Comparison of ENCODE assay signal across 25 cellular contexts in genomic region chr14:71885301-71885700, GRCh38. TPM values are rescaled to one million over a fixed set of nuclear protein-coding genes. Genes with fewer than 3 reads are reported as not detected.
"Had no signal": no experiment of that assay in that cellular context is flagged by ENCODE, and none has a peak within 500 bp of the region (broad histone marks: within the 10 kb centered on the region; RNA-seq: fewer than 3 reads in every experiment).

No MANE protein-coding gene starts in this region.

- H3K27ac Mint-ChIP-seq: activated CD4-positive, alpha-beta T cell treated with anti-CD3 and anti-CD28 coated beads, Interleukin-2, amount 10 ng/mL, durations not matched to agents 24 days and 14 days; activated CD8-positive, alpha-beta memory T cell treated with anti-CD3 and anti-CD28 coated beads, Interleukin-2, amount 10 ng/mL, durations not matched to agents 7 days and 5 days; activated naive CD4-positive, alpha-beta T cell treated with anti-CD3 and anti-CD28 coated beads, Interleukin-2, amount 50 U/mL, for 24 hours; activated T-cell treated with anti-CD3 and anti-CD28 coated beads, Interleukin-2, amount 50 U/mL, for 24 hours; activated T-helper 1 cell treated with anti-CD3 and anti-CD28 coated beads, Interleukin-12 subunit alpha, Interleukin-12 subunit beta, Interleukin-2, Interleukin-4 antibody, amounts not matched to agents 30 ng/mL and 10 ng/mL and 1 ng/mL, durations not matched to agents 14 hours and 24 hours and 36 hours; brain; T-helper 1 cell treated with Interleukin-12 subunit alpha and Interleukin-12 subunit beta and Interleukin-4 antibody, amounts not matched to agents 30 μg/mL and 1 μg/mL, for 36 hours had no signal

- H3K4me3 ChIP-seq: ascending aorta, K562, PC-9 had no signal

- H3K27ac ChIP-seq: ascending aorta, PC-9 had no signal

- H3K4me3 Mint-ChIP-seq: activated CD4-positive, alpha-beta T cell treated with anti-CD3 and anti-CD28 coated beads, Interleukin-2, amount 10 ng/mL, durations not matched to agents 24 days and 14 days; activated CD8-positive, alpha-beta memory T cell treated with anti-CD3 and anti-CD28 coated beads, Interleukin-2, amount 10 ng/mL, durations not matched to agents 7 days and 5 days; activated naive CD4-positive, alpha-beta T cell treated with anti-CD3 and anti-CD28 coated beads, Interleukin-2, amount 50 U/mL, for 24 hours; activated T-cell treated with anti-CD3 and anti-CD28 coated beads, Interleukin-2, amount 50 U/mL, for 24 hours; activated T-helper 1 cell treated with anti-CD3 and anti-CD28 coated beads, Interleukin-12 subunit alpha, Interleukin-12 subunit beta, Interleukin-2, Interleukin-4 antibody, amounts not matched to agents 30 ng/mL and 10 ng/mL and 1 ng/mL, durations not matched to agents 14 hours and 24 hours and 36 hours; brain; T-helper 1 cell treated with Interleukin-12 subunit alpha and Interleukin-12 subunit beta and Interleukin-4 antibody, amounts not matched to agents 30 μg/mL and 1 μg/mL, for 36 hours had no signal

- DNase-seq: activated CD4-positive, alpha-beta T cell treated with anti-CD3 and anti-CD28 coated beads for 1 hour; activated CD4-positive, alpha-beta T cell treated with anti-CD3 and anti-CD28 coated beads, Interleukin-2, amount 10 ng/mL, durations not matched to agents 24 days and 14 days; activated CD4-positive, alpha-beta T cell treated with anti-CD3 and anti-CD28 coated beads, Interleukin-2, amount 50 U/mL, for 48 hours; activated CD8-positive, alpha-beta memory T cell treated with anti-CD3 and anti-CD28 coated beads, Interleukin-2, amount 10 ng/mL, durations not matched to agents 7 days and 5 days; activated effector memory CD4-positive, alpha-beta T cell treated with Interleukin-2 at 50 U/mL for 16 hours; activated naive CD4-positive, alpha-beta T cell; activated T-cell treated with anti-CD3 and anti-CD28 coated beads, Interleukin-2, amount 50 U/mL, for 24 hours; amniotic stem cell; Karpas-422; MM.1S; NCI-H1105; NCI-H1436; NCI-H1694 treated with DMSO at 0.1 percent for 48 hours; NCI-H2029 treated with DMSO at 0.1 percent for 48 hours; NCI-H345; NCI-H510A treated with DMSO at 0.1 percent for 48 hours; PC-9; SHP77 treated with DMSO at 0.1 percent for 48 hours had no signal

- H3K4me1 ChIP-seq: ascending aorta had no signal

- H3K4me1 Mint-ChIP-seq: activated CD4-positive, alpha-beta T cell treated with anti-CD3 and anti-CD28 coated beads, Interleukin-2, amount 10 ng/mL, durations not matched to agents 24 days and 14 days; activated CD8-positive, alpha-beta memory T cell treated with anti-CD3 and anti-CD28 coated beads, Interleukin-2, amount 10 ng/mL, durations not matched to agents 7 days and 5 days; activated naive CD4-positive, alpha-beta T cell treated with anti-CD3 and anti-CD28 coated beads, Interleukin-2, amount 50 U/mL, for 24 hours had no signal

- H3K4me2 ChIP-seq: PC-9 had no signal

- H3K36me3 Mint-ChIP-seq: activated CD8-positive, alpha-beta memory T cell treated with anti-CD3 and anti-CD28 coated beads, Interleukin-2, amount 10 ng/mL, durations not matched to agents 7 days and 5 days; activated naive CD4-positive, alpha-beta T cell treated with anti-CD3 and anti-CD28 coated beads, Interleukin-2, amount 50 U/mL, for 24 hours; brain had no signal

- H3K36me3 ChIP-seq: ascending aorta had no signal

- H2AFZ ChIP-seq: PC-9 had no signal

- H3K27me3 Mint-ChIP-seq: brain had no signal

- ATAC-seq: activated CD8-positive, alpha-beta memory T cell treated with anti-CD3 and anti-CD28 coated beads, Interleukin-2, amount 10 ng/mL, durations not matched to agents 7 days and 5 days; K562 had no signal

- H3K27me3 ChIP-seq: ascending aorta had no signal

- H3K9me3 Mint-ChIP-seq: activated T-helper 1 cell treated with anti-CD3 and anti-CD28 coated beads, Interleukin-12 subunit alpha, Interleukin-12 subunit beta, Interleukin-2, Interleukin-4 antibody, amounts not matched to agents 30 ng/mL and 10 ng/mL and 1 ng/mL, durations not matched to agents 14 hours and 24 hours and 36 hours had no signal

- H3K9me3 ChIP-seq: ascending aorta had no signal

RNA-seq across cellular contexts. Expression of gene RGS6, which starts 46.9 kb away (rescaled TPM):
- total RNA-seq: K562, PC-9, SK-MEL-5 had no signal
